ENCODE assay signal across 33 cellular contexts in the genomic region with DNA sequence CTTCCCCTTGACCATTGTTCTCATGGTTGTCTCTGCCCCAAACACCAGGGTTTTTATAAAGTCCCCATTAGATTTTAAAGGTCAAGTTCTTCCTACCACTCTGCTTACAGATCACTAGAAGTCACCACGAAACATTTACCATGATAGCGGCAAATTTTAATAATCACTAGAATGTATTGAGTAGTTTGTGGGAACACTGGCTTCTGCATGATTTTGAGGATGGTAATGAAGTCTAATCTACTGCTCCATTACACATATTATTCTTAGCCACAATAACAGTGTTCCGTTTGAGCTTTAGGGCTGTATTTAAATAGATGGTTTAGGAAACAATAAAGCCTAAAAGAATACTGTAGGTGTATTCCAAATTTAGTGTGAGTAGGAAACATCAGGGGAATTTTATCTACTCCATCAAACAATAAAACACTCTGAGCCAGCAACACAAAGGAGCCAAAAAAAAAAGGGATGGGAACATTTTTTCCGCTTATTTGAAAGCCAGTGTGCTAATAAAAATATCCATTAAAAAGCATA.
"Had no signal": no experiment of that assay in that cellular context is flagged by ENCODE, and none has a peak within 500 bp of the region (broad histone marks: within the 10 kb centered on the region; RNA-seq: fewer than 3 reads in every experiment).

No MANE protein-coding gene starts in this region.

- H3K9me3 ChIP-seq: breast epithelium, mucosa of descending colon, pancreas, prostate gland, sigmoid colon, testis, transverse colon had no signal

- H3K27ac Mint-ChIP-seq: activated naive CD4-positive, alpha-beta T cell treated with anti-CD3 and anti-CD28 coated beads for 36 hours; dendritic cell treated with granulocyte-macrophage colony-stimulating factor and Interleukin-4, amounts not matched to agents 40 ng/mL and 50 ng/mL, for 4 days; stimulated activated naive B cell treated with anti-CD40 and anti-IgM and Interleukin-4, amounts not matched to agents 10 μg/mL and 1 μg/mL and 100 μg/mL, for 72 hours; T-helper 17 cell had no signal

- H3K27me3 ChIP-seq: breast epithelium, pancreas, sigmoid colon, testis, transverse colon had no signal

- H3K4me3 Mint-ChIP-seq: activated naive CD4-positive, alpha-beta T cell treated with anti-CD3 and anti-CD28 coated beads for 36 hours; activated T-cell treated with anti-CD3 and anti-CD28 coated beads, Interleukin-2, amount 50 U/mL, for 4 hours; central memory CD8-positive, alpha-beta T cell; dendritic cell treated with granulocyte-macrophage colony-stimulating factor and Interleukin-4, amounts not matched to agents 40 ng/mL and 50 ng/mL, for 4 days; stimulated activated naive B cell treated with anti-CD40 and anti-IgM and Interleukin-4, amounts not matched to agents 10 μg/mL and 1 μg/mL and 100 μg/mL, for 72 hours; T-helper 17 cell had no signal

- H3K9me3 Mint-ChIP-seq: activated T-cell treated with anti-CD3 and anti-CD28 coated beads, Interleukin-2, amount 50 U/mL, for 4 hours; central memory CD8-positive, alpha-beta T cell; dendritic cell treated with granulocyte-macrophage colony-stimulating factor and Interleukin-4, amounts not matched to agents 40 ng/mL and 50 ng/mL, for 4 days had no signal

- H3K36me3 ChIP-seq: breast epithelium, pancreas, prostate gland, sigmoid colon, transverse colon, WERI-Rb-1 had no signal

- ATAC-seq: activated CD4-positive, CD25-positive, alpha-beta regulatory T cell treated with anti-CD3 and anti-CD28 coated beads, Interleukin-2, amount 50 U/mL, for 24 hours; activated T-cell treated with anti-CD3 and anti-CD28 coated beads, Interleukin-2, amount 50 U/mL, for 4 hours; left lobe of liver; mucosa of descending colon; pancreas; SK-N-SH treated with all-trans-retinoic acid at 6 μM for 48 hours; stimulated activated naive B cell treated with anti-CD40 and anti-IgM and Interleukin-4, amounts not matched to agents 10 μg/mL and 1 μg/mL and 100 μg/mL, for 72 hours; T-helper 17 cell had no signal

- H3K4me3 ChIP-seq: breast epithelium, lung, mucosa of descending colon, pancreas, prostate gland, sigmoid colon, testis, transverse colon had no signal

- DNase-seq: activated CD4-positive, alpha-beta T cell treated with anti-CD3 and anti-CD28 coated beads for 48 hours; activated CD4-positive, alpha-beta T cell treated with anti-CD3 and anti-CD28 coated beads, Interleukin-2, amount 50 U/mL, for 48 hours; activated CD8-positive, alpha-beta memory T cell treated with anti-CD3 and anti-CD28 coated beads, Interleukin-2, amount 50 U/mL, for 48 hours; activated effector memory CD4-positive, alpha-beta T cell treated with Interleukin-2 at 50 U/mL for 16 hours; activated naive CD4-positive, alpha-beta T cell treated with anti-CD3 and anti-CD28 coated beads for 36 hours; activated T-cell treated with anti-CD3 and anti-CD28 coated beads, Interleukin-2, amount 50 U/mL, for 4 hours; effector memory CD4-positive, alpha-beta T cell; erythroblast; foreskin fibroblast; head of caudate nucleus; mesendoderm; mucosa of descending colon; pancreas; retina; sigmoid colon; small intestine; stimulated activated CD4-positive, alpha-beta T cell treated with anti-CD3 and anti-CD28 coated beads, Interleukin-1b, Interleukin-23, amount 100 ng/mL, for 48 hours; stimulated activated CD4-positive, alpha-beta T cell treated with anti-CD3 and anti-CD28 coated beads, Interleukin-4, amount 100 ng/mL, for 4 hours; stimulated activated CD8-positive, alpha-beta memory T cell treated with anti-CD3 and anti-CD28 coated beads, Interleukin-4, amount 100 ng/mL, for 48 hours; stimulated activated naive B cell treated with anti-CD40 and anti-IgM and Interleukin-4, amounts not matched to agents 10 μg/mL and 1 μg/mL and 100 μg/mL, for 72 hours; T-helper 17 cell; T1000; testis; transverse colon; WERI-Rb-1 had no signal

- H3K4me1 ChIP-seq: breast epithelium, pancreas, prostate gland, testis had no signal

- H3K27ac ChIP-seq: breast epithelium, pancreas, prostate gland, sigmoid colon, testis, transverse colon, WERI-Rb-1 had no signal

- H3K27me3 Mint-ChIP-seq: central memory CD8-positive, alpha-beta T cell; dendritic cell treated with granulocyte-macrophage colony-stimulating factor and Interleukin-4, amounts not matched to agents 40 ng/mL and 50 ng/mL, for 4 days; stimulated activated naive B cell treated with anti-CD40 and anti-IgM and Interleukin-4, amounts not matched to agents 10 μg/mL and 1 μg/mL and 100 μg/mL, for 72 hours; T-helper 17 cell had no signal
